ENCODE assay signal across 1 cellular context in genomic region chr9:124522121-124523098, GRCh38.
TF ChIP-seq lines count a peak whose summit lies in the region.

No MANE protein-coding gene starts in this region.

TF ChIP-seq in GM23338, 12 proteins besides CTCF, POLR2A, EP300 and RAD21 (continued from another document):
- no peak for TF ChIP-seq ZNF462 (CRISPR knock-in tag; IDR thresholded peaks at IDR 0.05)
- TF ChIP-seq EZH2 (IDR thresholded peaks at IDR 0.05; ENCODE audit: low read depth, unreplicated experiment) = no peak
- no peak for TF ChIP-seq ETS1 (IDR thresholded peaks at IDR 0.05)
- TF ChIP-seq CREB1 (CRISPR knock-in tag; IDR thresholded peaks at IDR 0.05; ENCODE audit: low read depth) = no peak
- no peak for TF ChIP-seq STAT1 (IDR thresholded peaks at IDR 0.05; ENCODE audit: unreplicated experiment)
- TF ChIP-seq JUNB (IDR thresholded peaks at IDR 0.05; ENCODE audit: unreplicated experiment) = no peak
